Comparison of ENCODE assay signal across 8 cellular contexts in the genomic region with DNA sequence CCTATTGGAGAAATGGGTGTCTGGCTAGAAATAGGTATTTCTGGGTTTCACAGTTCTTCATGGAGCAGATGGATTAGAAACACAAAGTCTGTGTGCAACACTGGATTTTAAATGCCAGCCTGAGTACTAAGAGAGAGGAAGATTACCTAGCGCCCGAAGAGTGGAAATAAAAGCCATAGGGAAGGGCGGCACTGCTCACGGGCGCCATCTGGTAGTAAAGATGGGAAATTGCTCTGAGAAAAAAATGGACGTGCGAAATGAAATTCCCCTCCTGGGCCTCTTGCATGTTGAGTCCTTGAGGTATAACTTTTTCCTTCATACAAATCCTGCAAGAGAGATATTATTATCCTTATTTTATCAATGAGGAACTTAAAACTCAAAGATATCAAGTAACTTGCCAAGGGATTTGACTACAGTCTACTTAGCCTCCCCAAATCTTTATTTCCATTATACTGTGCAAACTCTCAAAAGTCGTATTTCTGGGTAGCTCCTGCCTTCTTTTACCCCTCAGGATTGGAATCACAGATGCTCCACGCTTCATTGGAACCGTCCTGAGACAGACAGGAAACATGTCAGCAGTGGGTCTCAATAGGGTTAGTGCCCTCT.
DNase-seq lines count a peak whose midpoint lies in the region; ATAC-seq and TF ChIP-seq lines count a peak whose summit lies in the region.

No MANE protein-coding gene starts in this region.

- H3K9me3 ChIP-seq in MG63 (peaks cover 3% of the 10 kb centered on the region; the same call in 1 of the 2 replicates), SK-N-MC (ENCODE audit: low read depth, low read length) (0 out of 2 replicates have a peak, but pooled peaks cover 3% of the 10 kb centered on the region), right atrium auricular region (peaks cover 0 to 4% of the 10 kb centered on the region in 2 donors), sigmoid colon (no peaks in the 10 kb centered on the region)

- no peak for TF ChIP-seq EP300 in sigmoid colon (IDR thresholded peaks at IDR 0.05)

- H3K27me3 ChIP-seq in MG63 (no peaks in the 10 kb centered on the region), right atrium auricular region (no peaks in the 10 kb centered on the region), sigmoid colon (no peaks in the 10 kb centered on the region)

- no peaks in the 10 kb centered on the region for H3K4me1 ChIP-seq in right atrium auricular region
- H3K4me1 ChIP-seq in sigmoid colon, result peaks cover 0 to 17% (median 0%) of the 10 kb centered on the region in 4 donors

- DNase-seq in AG09319 (ENCODE audit: extremely low read depth, low read depth), result peak; percentile 10
- DNase-seq in MG63, result peak; percentile 20
- peak; percentile 52 for DNase-seq in SK-N-MC (ENCODE audit: low read depth, low spot score)
- DNase-seq in amygdala (lab: John Stamatoyannopoulos, UW), result peak in 29 of 56 donors; percentile 2 to 60 (median 11)
- DNase-seq in right atrium auricular region (ENCODE audit: low spot score), result peak; percentile 64
- DNase-seq in sigmoid colon, result peak; percentile 72

- WGBS in sigmoid colon, 2 donors, result 18 to 22% methylated on average over 10 of the region's 10 CpGs

- TF ChIP-seq POLR2A in sigmoid colon (IDR thresholded peaks at IDR 0.05), result no peak

- peak; percentile 91 for TF ChIP-seq CTCF in AG09319 (IDR thresholded peaks at IDR 0.05; ENCODE audit: low read depth, low read length)
- peak; percentile 86 to 93 for TF ChIP-seq CTCF in right atrium auricular region (IDR thresholded peaks at IDR 0.05)
- peak; percentile 64 to 84 (median 76) for TF ChIP-seq CTCF in sigmoid colon (IDR thresholded peaks at IDR 0.05)

- H3K4me3 ChIP-seq in MG63 (no peak overlapping the region), SK-N-MC (peak overlapping the region; percentile 52), right atrium auricular region (no peak overlapping the region), sigmoid colon (no peak overlapping the region)

- intact Hi-C loops in sigmoid colon (cut with DNase I), result loop anchor here (1.0 to 5.0 kb wide), 4 partner anchors 57 to 355 kb away; no protein-coding TSS in a partner anchor

- peak overlapping the region; percentile 47; the same call in 1 of the 2 replicates for H3K27ac ChIP-seq in SK-N-MC
- H3K27ac ChIP-seq in right atrium auricular region, result no peak overlapping the region
- no peak overlapping the region for H3K27ac ChIP-seq in sigmoid colon

- H3K36me3 ChIP-seq in MG63 (no peaks in the 10 kb centered on the region), SK-N-MC (ENCODE audit: insufficient read depth, low read length) (no peaks in the 10 kb centered on the region), right atrium auricular region (no peaks in the 10 kb centered on the region), sigmoid colon (no peaks in the 10 kb centered on the region)

- ATAC-seq in GM19438 (IDR thresholded peaks at IDR 0.05; ENCODE audit: low read depth, unreplicated experiment) (peak; percentile 68), GM19328 (IDR thresholded peaks at IDR 0.05; ENCODE audit: unreplicated experiment) (no peak)

- peak overlapping the region; percentile 39 for H3K9ac ChIP-seq in SK-N-MC (ENCODE audit: insufficient read length)

Comparison
In these comparisons a context has a peak if more than half of its experiments do, and no peak if none do; other contexts are left out.
1. DNase-seq: peak in every context shown above with its lines; median percentile 72 in sigmoid colon; 64 in right atrium auricular region; 52 in SK-N-MC; 20 in MG63; 11 in amygdala; 10 in AG09319.